In genomic region chr10:45091968-45092367, GRCh38 we compare ENCODE assay signal across 24 cellular contexts.
DNase-seq lines count a peak whose midpoint lies in the region; ATAC-seq lines count a peak whose summit lies in the region.
"Had no signal": no experiment of that assay in that cellular context is flagged by ENCODE, and none has a peak within 500 bp of the region (broad histone marks: within the 10 kb centered on the region; RNA-seq: fewer than 3 reads in every experiment).

No MANE protein-coding gene starts in this region.

- no peak overlapping the region for H2BK12ac ChIP-seq in trophoblast cell (ENCODE audit: low read length)

- no peak overlapping the region for H3K14ac ChIP-seq in trophoblast cell (ENCODE audit: low read length)

- no peaks in the 10 kb centered on the region for H3K79me2 ChIP-seq in trophoblast cell (ENCODE audit: control insufficient read depth, insufficient read depth, low read length, poor library complexity)
- H3K79me2 ChIP-seq: parathyroid adenoma had no signal

- no peak overlapping the region for H3K4me3 ChIP-seq in trophoblast cell (ENCODE audit: low read depth, low read length)
- H3K4me3 ChIP-seq: ascending aorta, thoracic aorta had no signal

- H3K4me3 Mint-ChIP-seq in stimulated activated naive B cell treated with anti-CD40 and anti-IgM and Interleukin-4, amounts not matched to agents 10 μg/mL and 1 μg/mL and 100 μg/mL, for 72 hours: no peak overlapping the region
- H3K4me3 Mint-ChIP-seq: activated naive CD4-positive, alpha-beta T cell treated with anti-CD3 and anti-CD28 coated beads, Interleukin-2, amount 50 U/mL, for 24 hours; activated T-helper 1 cell treated with anti-CD3 and anti-CD28 coated beads, Interleukin-12 subunit alpha, Interleukin-12 subunit beta, Interleukin-2, Interleukin-4 antibody, amounts not matched to agents 30 ng/mL and 10 ng/mL and 1 ng/mL, durations not matched to agents 14 hours and 24 hours and 36 hours; CD4-positive, CD25-positive, alpha-beta regulatory T cell; naive thymus-derived CD4-positive, alpha-beta T cell; T-cell had no signal

- ATAC-seq in stimulated activated naive B cell treated with anti-CD40 and anti-IgM and Interleukin-4, amounts not matched to agents 10 μg/mL and 1 μg/mL and 100 μg/mL, for 72 hours (replicated peaks): no peak
- ATAC-seq: esophagus mucosa; naive thymus-derived CD4-positive, alpha-beta T cell; T-cell had no signal

- H3K27me3 ChIP-seq in trophoblast cell (ENCODE audit: insufficient read depth, low read length): no peaks in the 10 kb centered on the region
- H3K27me3 ChIP-seq: ascending aorta had no signal

- DNase-seq in NCI-H748 (lab: John Stamatoyannopoulos, UW; ENCODE audit: unreplicated experiment) (peak; percentile 29), NCI-H748 treated with DMSO at 0.1 percent for 48 hours (lab: John Stamatoyannopoulos, UW) (no peak), NCI-H1092 (lab: John Stamatoyannopoulos, UW) (peak; percentile 58), cerebellum (ENCODE audit: low spot score) (peak; percentile 46), putamen (ENCODE audit: low spot score) (peak; percentile 1), trophoblast cell (no peak), SKM-1 treated with dmso at 0.1 percent for 144 hours (lab: John Stamatoyannopoulos, UW; ENCODE audit: unreplicated experiment) (no peak)
- no peak for DNase-seq in stimulated activated naive B cell treated with anti-CD40 and anti-IgM and Interleukin-4, amounts not matched to agents 10 μg/mL and 1 μg/mL and 100 μg/mL, for 72 hours
- DNase-seq: activated CD4-positive, alpha-beta T cell treated with anti-CD3 and anti-CD28 coated beads for 4 hours; CD4-positive, CD25-positive, alpha-beta regulatory T cell; DMS53; effector CD4-positive, alpha-beta T cell; mammary epithelial cell; naive thymus-derived CD4-positive, alpha-beta T cell; NCI-H226; stimulated activated CD4-positive, alpha-beta T cell treated with anti-CD3 and anti-CD28 coated beads, Interleukin-1b, Interleukin-23, amount 100 ng/mL, for 48 hours; stimulated activated naive CD4-positive, alpha-beta T cell; T-cell had no signal

- no peaks in the 10 kb centered on the region for H3K36me3 Mint-ChIP-seq in stimulated activated naive B cell treated with anti-CD40 and anti-IgM and Interleukin-4, amounts not matched to agents 10 μg/mL and 1 μg/mL and 100 μg/mL, for 72 hours
- H3K36me3 Mint-ChIP-seq: activated naive CD4-positive, alpha-beta T cell treated with anti-CD3 and anti-CD28 coated beads, Interleukin-2, amount 50 U/mL, for 24 hours; CD4-positive, CD25-positive, alpha-beta regulatory T cell; naive thymus-derived CD4-positive, alpha-beta T cell; T-cell had no signal

- H2BK120ac ChIP-seq in trophoblast cell (ENCODE audit: insufficient read depth, low read length, poor library complexity): no peak overlapping the region

- no peaks in the 10 kb centered on the region for H3K4me1 Mint-ChIP-seq in stimulated activated naive B cell treated with anti-CD40 and anti-IgM and Interleukin-4, amounts not matched to agents 10 μg/mL and 1 μg/mL and 100 μg/mL, for 72 hours
- H3K4me1 Mint-ChIP-seq: activated naive CD4-positive, alpha-beta T cell treated with anti-CD3 and anti-CD28 coated beads, Interleukin-2, amount 50 U/mL, for 24 hours; CD4-positive, CD25-positive, alpha-beta regulatory T cell; naive thymus-derived CD4-positive, alpha-beta T cell; T-cell had no signal

- no peak overlapping the region for H4K8ac ChIP-seq in trophoblast cell (ENCODE audit: low read depth, low read length)

- no peaks in the 10 kb centered on the region for H3K4me1 ChIP-seq in trophoblast cell (ENCODE audit: control insufficient read depth in 1 of 2, insufficient read depth in 2 of 2, low read length in 2 of 2)
- H3K4me1 ChIP-seq: ascending aorta, parathyroid adenoma had no signal

- no peak overlapping the region for H3K27ac Mint-ChIP-seq in stimulated activated naive B cell treated with anti-CD40 and anti-IgM and Interleukin-4, amounts not matched to agents 10 μg/mL and 1 μg/mL and 100 μg/mL, for 72 hours
- H3K27ac Mint-ChIP-seq: activated naive CD4-positive, alpha-beta T cell treated with anti-CD3 and anti-CD28 coated beads, Interleukin-2, amount 50 U/mL, for 24 hours; activated T-helper 1 cell treated with anti-CD3 and anti-CD28 coated beads, Interleukin-12 subunit alpha, Interleukin-12 subunit beta, Interleukin-2, Interleukin-4 antibody, amounts not matched to agents 30 ng/mL and 10 ng/mL and 1 ng/mL, durations not matched to agents 14 hours and 24 hours and 36 hours; CD4-positive, CD25-positive, alpha-beta regulatory T cell; naive thymus-derived CD4-positive, alpha-beta T cell; T-cell had no signal

- no peak overlapping the region for H4K12ac ChIP-seq in trophoblast cell (ENCODE audit: low read depth, low read length)

- H2AK5ac ChIP-seq in trophoblast cell (ENCODE audit: low read length): no peak overlapping the region

- no peaks in the 10 kb centered on the region for H3K79me1 ChIP-seq in trophoblast cell (ENCODE audit: low read length)

- no peak overlapping the region for H3K9ac ChIP-seq in trophoblast cell (ENCODE audit: low read length)
- H3K9ac ChIP-seq: parathyroid adenoma had no signal

- no peak overlapping the region for H3K4me2 ChIP-seq in trophoblast cell (ENCODE audit: low read length)

- H3K23ac ChIP-seq in trophoblast cell (ENCODE audit: low read length): no peak overlapping the region

- no peak overlapping the region for H3K4ac ChIP-seq in trophoblast cell (ENCODE audit: low read depth, low read length)

- WGBS in trophoblast cell (ENCODE audit: extremely low coverage, insufficient coverage, insufficient read length): no CpG with 5 or more reads among the region's 5 CpGs

- H3K9me3 Mint-ChIP-seq in stimulated activated naive B cell treated with anti-CD40 and anti-IgM and Interleukin-4, amounts not matched to agents 10 μg/mL and 1 μg/mL and 100 μg/mL, for 72 hours: no peaks in the 10 kb centered on the region
- H3K9me3 Mint-ChIP-seq: activated naive CD4-positive, alpha-beta T cell treated with anti-CD3 and anti-CD28 coated beads, Interleukin-2, amount 50 U/mL, for 24 hours; activated T-helper 1 cell treated with anti-CD3 and anti-CD28 coated beads, Interleukin-12 subunit alpha, Interleukin-12 subunit beta, Interleukin-2, Interleukin-4 antibody, amounts not matched to agents 30 ng/mL and 10 ng/mL and 1 ng/mL, durations not matched to agents 14 hours and 24 hours and 36 hours; T-cell had no signal

- peaks cover 15 to 19% of the 10 kb centered on the region in 2 donors for H3K27me3 Mint-ChIP-seq in stimulated activated naive B cell treated with anti-CD40 and anti-IgM and Interleukin-4, amounts not matched to agents 10 μg/mL and 1 μg/mL and 100 μg/mL, for 72 hours
- H3K27me3 Mint-ChIP-seq: CD4-positive, CD25-positive, alpha-beta regulatory T cell had no signal

- no peaks in the 10 kb centered on the region for H3K36me3 ChIP-seq in trophoblast cell (ENCODE audit: control insufficient read depth in 1 of 2, insufficient read depth in 2 of 2, low read length in 2 of 2)
- H3K36me3 ChIP-seq: ascending aorta, thoracic aorta had no signal

- no peaks in the 10 kb centered on the region for H3K9me3 ChIP-seq in trophoblast cell (ENCODE audit: insufficient read depth, low read depth, low read length)
- H3K9me3 ChIP-seq: ascending aorta, thoracic aorta had no signal

- no peak overlapping the region for H2BK5ac ChIP-seq in trophoblast cell (ENCODE audit: low read depth, low read length, poor library complexity)

- H3K27ac ChIP-seq in trophoblast cell (ENCODE audit: low read depth, low read length): no peak overlapping the region
- H3K27ac ChIP-seq: ascending aorta, parathyroid adenoma, thoracic aorta had no signal

- no peak overlapping the region for H3K18ac ChIP-seq in trophoblast cell (ENCODE audit: low read length)

- no peak overlapping the region for H4K91ac ChIP-seq in trophoblast cell (ENCODE audit: low read depth, low read length)

- no peak overlapping the region for H2AFZ ChIP-seq in trophoblast cell (ENCODE audit: insufficient read depth, low read length, poor library complexity)
- H2AFZ ChIP-seq: parathyroid adenoma had no signal

Comparison
In these comparisons a context has a peak if more than half of its experiments do, and no peak if none do; other contexts are left out.
1. DNase-seq: peak in NCI-H748 (single experiment), NCI-H1092 (single experiment), cerebellum (single experiment) and putamen (single experiment); none in NCI-H748 treated with DMSO at 0.1 percent for 48 hours (single experiment), trophoblast cell (0 of 2), SKM-1 treated with dmso at 0.1 percent for 144 hours (single experiment) and stimulated activated naive B cell treated with anti-CD40 and anti-IgM and Interleukin-4, amounts not matched to agents 10 μg/mL and 1 μg/mL and 100 μg/mL, for 72 hours (single experiment).